In the genomic region with DNA sequence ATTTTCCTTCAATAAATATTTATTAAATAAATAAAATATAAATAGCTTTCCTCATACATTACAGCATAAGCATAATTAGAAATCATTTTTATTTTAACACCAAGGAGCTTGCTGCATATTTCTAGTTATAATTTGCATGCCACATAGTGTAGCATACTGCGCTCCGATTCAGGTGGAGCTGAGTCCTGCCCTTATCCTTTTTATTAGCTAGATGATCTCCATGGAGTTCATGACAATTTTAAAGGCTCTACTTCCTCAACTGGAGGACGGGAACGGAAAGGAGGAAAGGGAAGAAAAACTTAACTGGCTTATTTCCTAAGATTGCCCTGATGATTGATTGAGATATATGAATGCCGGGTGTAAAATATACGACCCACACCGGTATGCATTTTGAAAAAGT, we compare ENCODE assay signal across 22 cellular contexts.
A peak's percentile ranks its signal among the peaks of the same experiment; 100 is the strongest.
DNase-seq lines count a peak whose midpoint lies in the region; ATAC-seq, FAIRE-seq and TF ChIP-seq lines count a peak whose summit lies in the region.
"Had no signal": no experiment of that assay in that cellular context is flagged by ENCODE, and none has a peak within 500 bp of the region (broad histone marks: within the 10 kb centered on the region; RNA-seq: fewer than 3 reads in every experiment).

No MANE protein-coding gene starts in this region.

- in situ Hi-C loops in Panc1 (cut with HindIII; ENCODE audit: low pct_unique_long_range_greater_than_20kb, low sequenced_read_pairs), result no loop called here

- BruUV-seq in Panc1 (replicated peaks; lab: Mats Ljungman, UMichigan), result no TSS peak

- DNase-seq in left ventricle myocardium inferior, result no peak
- no peak for DNase-seq in left cardiac atrium
- no peak for DNase-seq in Panc1 (ENCODE audit: low read depth, low spot score)
- DNase-seq in activated CD8-positive, alpha-beta memory T cell treated with anti-CD3 and anti-CD28 coated beads, Interleukin-2, amount 50 U/mL, for 48 hours, result no peak
- DNase-seq in NOMO-1 (lab: John Stamatoyannopoulos, UW; ENCODE audit: unreplicated experiment in 2 of 2), result no peak
- DNase-seq in HPDE6-E6E7 (ENCODE audit: extremely low spot score), result no peak
- DNase-seq: ACHN; BE2C; C1 segment of cervical spinal cord; CD4-positive, CD25-positive, alpha-beta regulatory T cell; CD8-positive, alpha-beta memory T cell; COR-L47; DMS 273 treated with DMSO at 0.1 percent for 48 hours; DMS53; DND-41; EL; GOT3; H7; HFFc6 had no signal

- ATAC-seq in left cardiac atrium (no peak), Panc1 (no peak)
- ATAC-seq: GM12878, HCT116 had no signal

- POLR2A ChIA-PET in Panc1 (lab: Charles Lee), result no interaction called here

- FAIRE-seq in islet of Langerhans (lab: Jason Lieb, UNC), result peak; percentile 5
- FAIRE-seq: GM12878 had no signal

- CTCF ChIA-PET in Panc1 (lab: Charles Lee), result no interaction called here

- H3K4me1 ChIP-seq in left ventricle myocardium inferior (peaks cover 87% of the 10 kb centered on the region), Panc1 (ENCODE audit: control insufficient read depth, insufficient read depth, low read length) (peaks cover 68% of the 10 kb centered on the region)

- no peak overlapping the region for H3K4me3 ChIP-seq in left ventricle myocardium inferior
- H3K4me3 ChIP-seq in Panc1 (ENCODE audit: low read depth in 2 of 2, low read length in 2 of 2), result no peak overlapping the region
- H3K4me3 ChIP-seq: GM12878 had no signal

- H3K27ac ChIP-seq in left ventricle myocardium inferior (replicated peaks), result peak overlapping the region; percentile 88
- H3K27ac ChIP-seq in Panc1 (ENCODE audit: low read length), result peak overlapping the region; percentile 90; the same call in 1 of the 2 replicates

- H3K27me3 ChIP-seq in left ventricle myocardium inferior (ENCODE audit: low read depth) (no peaks in the 10 kb centered on the region), Panc1 (ENCODE audit: control insufficient read depth, insufficient read depth, low read length) (no peaks in the 10 kb centered on the region)
- H3K27me3 ChIP-seq: BE2C had no signal

- no peak for TF ChIP-seq CTCF in left ventricle myocardium inferior (IDR thresholded peaks at IDR 0.05; ENCODE audit: borderline replicate concordance)
- no peak for TF ChIP-seq CTCF in Panc1 (IDR thresholded peaks at IDR 0.05)

- H3K36me3 ChIP-seq in left ventricle myocardium inferior (no peaks in the 10 kb centered on the region), Panc1 (ENCODE audit: control insufficient read depth, insufficient read depth, low read length) (no peaks in the 10 kb centered on the region)
- H3K36me3 ChIP-seq: BE2C had no signal

- H3K9me3 ChIP-seq in left ventricle myocardium inferior (replicated peaks) (no peaks in the 10 kb centered on the region), Panc1 (ENCODE audit: control insufficient read depth, insufficient read depth, low read depth, low read length) (no peaks in the 10 kb centered on the region)
- H3K9me3 ChIP-seq: BE2C had no signal

- intact Hi-C loops in left ventricle myocardium inferior (cut with micrococcal nuclease) (no loop called here), left cardiac atrium (cut with DNase I) (no loop called here), Panc1 (cut with micrococcal nuclease; ENCODE audit: unreplicated experiment) (loop anchor here (5.0 to 10.0 kb wide), 4 partner anchors 110 to 373 kb away; no protein-coding TSS in a partner anchor)
